In genomic region chr13:44903596-44903995, GRCh38 we compare ENCODE assay signal across 12 cellular contexts.
A peak's percentile ranks its signal among the peaks of the same experiment; 100 is the strongest.
DNase-seq lines count a peak whose midpoint lies in the region; ATAC-seq, FAIRE-seq and TF ChIP-seq lines count a peak whose summit lies in the region.
"Had no signal": no experiment of that assay in that cellular context is flagged by ENCODE, and none has a peak within 500 bp of the region (broad histone marks: within the 10 kb centered on the region; RNA-seq: fewer than 3 reads in every experiment).

No MANE protein-coding gene starts in this region.

- no peak overlapping the region for H3K14ac ChIP-seq in H1 (ENCODE audit: insufficient read length)
- peak overlapping the region in 1 of 2 experiments; percentile 30 for H3K14ac ChIP-seq in mesenchymal stem cell (ENCODE audit: low read length in 2 of 2)

- FAIRE-seq in H1 (lab: Jason Lieb, UNC): no peak
- FAIRE-seq: urothelium cell line had no signal

- no peaks in the 10 kb centered on the region for H3K23me2 ChIP-seq in H1 (ENCODE audit: low read depth, low read length)

- no peak overlapping the region for H3K9ac ChIP-seq in H1 (replicated peaks in 1 of 4; ENCODE audit: extremely low read depth in 1 of 4, low read depth in 3 of 4, low read length in 3 of 4)
- H3K9ac ChIP-seq in mesenchymal stem cell (ENCODE audit: low read length): peak overlapping the region; percentile 91
- H3K9ac ChIP-seq in subcutaneous abdominal adipose tissue (ENCODE audit: low read length in 5 of 5): no peak overlapping the region

- no peak overlapping the region for H3K4me2 ChIP-seq in H1 (ENCODE audit: insufficient read depth in 1 of 2, low read depth in 2 of 2, low read length in 2 of 2)
- H3K4me2 ChIP-seq in mesenchymal stem cell (ENCODE audit: low read length, poor library complexity, severe bottlenecking): no peak overlapping the region

- no peak overlapping the region for H2AK5ac ChIP-seq in H1 (ENCODE audit: low read depth, low read length)
- no peak overlapping the region for H2AK5ac ChIP-seq in mesenchymal stem cell (ENCODE audit: low read length, severe bottlenecking)

- H2BK15ac ChIP-seq in H1 (ENCODE audit: low read length) (no peak overlapping the region), mesenchymal stem cell (ENCODE audit: low read depth, poor library complexity, severe bottlenecking) (no peak overlapping the region)

- H2BK5ac ChIP-seq in H1 (ENCODE audit: low read depth, low read length) (no peak overlapping the region), mesenchymal stem cell (ENCODE audit: low read depth, low read length, poor library complexity, severe bottlenecking) (no peak overlapping the region)

- H2BK20ac ChIP-seq in H1 (ENCODE audit: low read length): no peak overlapping the region

- ATAC-seq in GM18517 (IDR thresholded peaks at IDR 0.05; ENCODE audit: unreplicated experiment): no peak
- ATAC-seq: T-cell had no signal

- H2AFZ ChIP-seq in H1 (ENCODE audit: low read length) (peak overlapping the region; percentile 49), mesenchymal stem cell (ENCODE audit: low read depth, low read length) (peak overlapping the region; percentile 15)

- H3K4ac ChIP-seq in H1 (replicated peaks; ENCODE audit: insufficient read length, low read depth, low read length) (no peak overlapping the region), mesenchymal stem cell (ENCODE audit: low read depth in 1 of 2, low read length in 2 of 2) (peak overlapping the region in 1 of 2 experiments; percentile 74)

- H3K18ac ChIP-seq in H1 (ENCODE audit: extremely low read depth, low read length) (no peak overlapping the region), mesenchymal stem cell (ENCODE audit: low read depth in 1 of 2, low read length in 2 of 2) (peak overlapping the region; percentile 62 to 84)

- H3K4me1 ChIP-seq in H1 (replicated peaks in 1 of 4; ENCODE audit: control insufficient read depth in 3 of 4, insufficient read depth in 4 of 4, low read length in 3 of 4): peaks cover 0 to 6% (median 3%) of the 10 kb centered on the region in 4 experiments; a peak in 2 of 7 replicates
- peaks cover 5% of the 10 kb centered on the region for H3K4me1 ChIP-seq in mesenchymal stem cell (ENCODE audit: control insufficient read depth, insufficient read depth, low read depth, low read length)
- H3K4me1 ChIP-seq in subcutaneous abdominal adipose tissue (ENCODE audit: control insufficient read depth in 5 of 5, insufficient read depth in 5 of 5, low read length in 5 of 5): peaks cover 6 to 31% (median 25%) of the 10 kb centered on the region in 5 donors
- H3K4me1 ChIP-seq in BE2C: peaks cover 5% of the 10 kb centered on the region; the same call in 1 of the 2 replicates

- TF ChIP-seq EP300 in H1 (IDR thresholded peaks at IDR 0.05; ENCODE audit: borderline replicate concordance in 1 of 2, low read depth in 2 of 2, low read length in 2 of 2): no peak

- H3K56ac ChIP-seq in H1 (replicated peaks; ENCODE audit: insufficient read length, low read depth, low read length): no peak overlapping the region

- H2BK120ac ChIP-seq in H1 (replicated peaks; ENCODE audit: low read depth, low read length) (no peak overlapping the region), mesenchymal stem cell (ENCODE audit: low read depth, low read length) (no peak overlapping the region)

- no peaks in the 10 kb centered on the region for H3K79me2 ChIP-seq in H1 (ENCODE audit: control insufficient read depth in 1 of 2, insufficient read depth in 2 of 2, low read length in 2 of 2)

- no peaks in the 10 kb centered on the region for H3K36me3 ChIP-seq in H1 (ENCODE audit: control insufficient read depth in 2 of 4, insufficient read depth in 4 of 4, low read length in 3 of 4)
- no peaks in the 10 kb centered on the region for H3K36me3 ChIP-seq in mesenchymal stem cell (ENCODE audit: control insufficient read depth in 1 of 2, insufficient read depth in 2 of 2, low read depth in 1 of 2, low read length in 2 of 2)
- H3K36me3 ChIP-seq in subcutaneous abdominal adipose tissue (ENCODE audit: control insufficient read depth in 5 of 5, insufficient read depth in 5 of 5, low read length in 5 of 5): no peaks in the 10 kb centered on the region
- H3K36me3 ChIP-seq in BE2C: no peaks in the 10 kb centered on the region

- H3K27ac ChIP-seq in H1 (ENCODE audit: low read depth, low read length) (no peak overlapping the region), mesenchymal stem cell (ENCODE audit: low read length, poor library complexity, severe bottlenecking) (no peak overlapping the region), subcutaneous abdominal adipose tissue (ENCODE audit: low read depth, low read length) (peak overlapping the region; percentile 33)

- H3K9me3 ChIP-seq in H1 (ENCODE audit: insufficient read depth in 2 of 2, low read depth in 1 of 2, low read length in 1 of 2): no peaks in the 10 kb centered on the region
- H3K9me3 ChIP-seq in mesenchymal stem cell (ENCODE audit: control insufficient read depth, low read length): no peaks in the 10 kb centered on the region
- no peaks in the 10 kb centered on the region for H3K9me3 ChIP-seq in subcutaneous abdominal adipose tissue (ENCODE audit: control insufficient read depth in 5 of 5, low read length in 5 of 5)
- no peaks in the 10 kb centered on the region for H3K9me3 ChIP-seq in BE2C

- H4K8ac ChIP-seq in H1 (ENCODE audit: extremely low read depth, insufficient read depth, low read length): no peak overlapping the region
- H4K8ac ChIP-seq in mesenchymal stem cell (ENCODE audit: low read length): peak overlapping the region; percentile 76

- H3K79me1 ChIP-seq in H1 (ENCODE audit: low read depth, low read length): no peaks in the 10 kb centered on the region
- H3K79me1 ChIP-seq in mesenchymal stem cell (replicated peaks; ENCODE audit: low read length, poor library complexity, severe bottlenecking): no peaks in the 10 kb centered on the region

- H3K27me3 ChIP-seq in H1 (replicated peaks in 1 of 4; ENCODE audit: control insufficient read depth in 3 of 4, extremely low read depth in 1 of 4, insufficient read depth in 3 of 4, low read length in 3 of 4) (no peaks in the 10 kb centered on the region), mesenchymal stem cell (ENCODE audit: control insufficient read depth in 1 of 2, insufficient read depth in 1 of 2, low read length in 2 of 2) (no peaks in the 10 kb centered on the region), subcutaneous abdominal adipose tissue (ENCODE audit: control insufficient read depth in 5 of 5, insufficient read depth in 4 of 5, low read length in 5 of 5) (no peaks in the 10 kb centered on the region), BE2C (no peaks in the 10 kb centered on the region)

- H4K5ac ChIP-seq in H1 (ENCODE audit: insufficient read length, low read depth, low read length): no peak overlapping the region

- H4K91ac ChIP-seq in H1 (replicated peaks; ENCODE audit: insufficient read length, low read length): no peak overlapping the region
- peak overlapping the region; percentile 10 for H4K91ac ChIP-seq in mesenchymal stem cell (ENCODE audit: low read length)

- no peak for TF ChIP-seq POLR2A in H1 (IDR thresholded peaks at IDR 0.05; ENCODE audit: control extremely low read depth in 1 of 2, low read depth in 2 of 2, low read length in 2 of 2)

- CTCF ChIA-PET in H1 (lab: Charles Lee; ENCODE audit: partially characterized antibody): interaction anchor here (0.7 to 1.5 kb wide), 3 partner anchors 10 to 26 kb away, joined by 3 to 4 read pairs (median 3); no protein-coding TSS in a partner anchor

- H4K20me1 ChIP-seq in H1 (replicated peaks in 1 of 2; ENCODE audit: control insufficient read depth in 1 of 2, insufficient read depth in 2 of 2, low read length in 2 of 2): no peaks in the 10 kb centered on the region

- POLR2A ChIA-PET in H1 (lab: Charles Lee; ENCODE audit: partially characterized antibody): no interaction called here

- TF ChIP-seq CTCF in H1 (IDR thresholded peaks at IDR 0.05; ENCODE audit: control extremely low read depth in 1 of 3, insufficient read depth in 1 of 3, low read depth in 1 of 3, low read length in 3 of 3) (no peak), BE2C (IDR thresholded peaks at IDR 0.05; ENCODE audit: low read depth, low read length) (no peak)

- DNase-seq in M059J (ENCODE audit: low read depth): peak; percentile 88
- no peak for DNase-seq in H1 (ENCODE audit: low read depth in 1 of 2, low spot score in 2 of 2)
- peak; percentile 99 for DNase-seq in mesenchymal stem cell
- DNase-seq in NCI-H128 (lab: John Stamatoyannopoulos, UW; ENCODE audit: unreplicated experiment): no peak
- no peak for DNase-seq in BE2C
- no peak for DNase-seq in activated gamma-delta T cell (lab: John Stamatoyannopoulos, UW)
- DNase-seq: activated naive CD8-positive, alpha-beta T cell treated with anti-CD3 and anti-CD28 coated beads, Interleukin-2, amount 10 ng/mL, durations not matched to agents 7 days and 5 days; naive B cell; T-cell had no signal

- H3K4me3 ChIP-seq in H1 (ENCODE audit: extremely low read depth in 1 of 4, insufficient read depth in 2 of 4, low read depth in 3 of 4, low read length in 4 of 4): no peak overlapping the region
- peak overlapping the region in 1 of 2 experiments; percentile 50 for H3K4me3 ChIP-seq in mesenchymal stem cell (ENCODE audit: insufficient read depth in 1 of 2, low read depth in 1 of 2, low read length in 2 of 2)
- no peak overlapping the region for H3K4me3 ChIP-seq in subcutaneous abdominal adipose tissue (ENCODE audit: low read depth in 1 of 5, low read length in 5 of 5)
- no peak overlapping the region for H3K4me3 ChIP-seq in BE2C (ENCODE audit: low read depth, low read length)

- WGBS in H1 (ENCODE audit: extremely low coverage in 1 of 2, insufficient coverage in 1 of 2, insufficient read length in 1 of 2, insufficient replicate concordance in 2 of 2, low coverage in 1 of 2, low lambda C conversion rate in 2 of 2, missing lambda C conversion rate in 1 of 2), 2 experiments: 86% methylated on average over 4 of the region's 4 CpGs; no CpG with 5 or more reads in 1 of the 2 experiments
- 57% methylated on average over 3 of the region's 4 CpGs for WGBS in mesenchymal stem cell

- no peak overlapping the region for H2BK12ac ChIP-seq in H1 (ENCODE audit: low read depth, low read length)
- H2BK12ac ChIP-seq in mesenchymal stem cell (ENCODE audit: low read length in 2 of 2): peak overlapping the region in 1 of 2 experiments; percentile 57

- TF ChIP-seq RAD21 in H1 (IDR thresholded peaks at IDR 0.05 in 1 of 2, conservative IDR thresholded peaks at IDR 0.05 in 1 of 2; ENCODE audit: low read depth in 2 of 2, low read length in 2 of 2): no peak

- no peak overlapping the region for H3K23ac ChIP-seq in H1 (ENCODE audit: insufficient read length)
- H3K23ac ChIP-seq in mesenchymal stem cell (ENCODE audit: low read length in 2 of 2): peak overlapping the region in 1 of 2 experiments; percentile 79

TF ChIP-seq in H1, 55 proteins besides CTCF, POLR2A, EP300 and RAD21 (continues in another document):
- TF ChIP-seq RBBP5 (IDR thresholded peaks at IDR 0.05; ENCODE audit: borderline replicate concordance, low read depth, low read length): no peak
- no peak for TF ChIP-seq CHD1 (IDR thresholded peaks at IDR 0.05; ENCODE audit: low read depth, low read length)
- no peak for TF ChIP-seq CBX8 (IDR thresholded peaks at IDR 0.05; ENCODE audit: borderline replicate concordance, low read depth, low read length)
- no peak for TF ChIP-seq EZH2 (IDR thresholded peaks at IDR 0.05; ENCODE audit: low read depth, low read length, severe bottlenecking)
- TF ChIP-seq TCF12 (IDR thresholded peaks at IDR 0.05; ENCODE audit: low read depth, low read length): no peak
- TF ChIP-seq GABPA (IDR thresholded peaks at IDR 0.05; ENCODE audit: borderline replicate concordance, insufficient read depth, low read length): no peak

Comparison
In these comparisons a context has a peak if more than half of its experiments do, and no peak if none do; other contexts are left out.
1. DNase-seq: peak in M059J (single experiment) and mesenchymal stem cell (single experiment); none in H1 (0 of 2), NCI-H128 (single experiment), BE2C (single experiment) and activated gamma-delta T cell (single experiment).